17 cellular contexts compared by ENCODE assay signal in the genomic region with DNA sequence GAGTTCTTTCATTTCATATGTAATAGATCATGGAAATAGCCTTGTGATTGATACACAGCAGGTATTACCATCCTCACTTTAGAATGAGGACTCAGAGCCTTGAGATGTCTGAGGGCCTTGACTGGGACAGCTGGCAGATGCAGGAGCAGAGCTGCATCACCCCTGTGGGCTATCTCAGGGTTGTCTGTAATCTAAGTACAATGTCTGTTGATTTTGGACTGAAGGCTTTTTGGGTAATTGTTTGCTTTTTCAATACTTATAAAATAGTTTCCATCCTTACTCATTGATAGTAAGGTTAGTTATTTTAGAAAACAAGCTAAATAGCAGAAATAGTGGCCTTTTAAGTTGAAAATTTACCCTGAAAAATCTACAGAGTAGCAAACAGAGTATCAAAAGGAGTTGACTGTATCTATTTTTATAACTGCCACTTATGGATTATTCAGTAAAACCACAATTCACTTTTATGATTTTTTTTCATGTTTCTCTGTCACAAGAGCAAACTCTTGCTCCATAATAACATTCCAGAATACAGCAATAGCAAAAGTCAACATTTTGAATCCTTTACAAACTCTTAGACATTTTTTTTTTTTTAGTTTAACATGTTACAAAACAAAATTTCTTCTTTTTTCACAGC.
"Had no signal": no experiment of that assay in that cellular context is flagged by ENCODE, and none has a peak within 500 bp of the region (broad histone marks: within the 10 kb centered on the region; RNA-seq: fewer than 3 reads in every experiment).

No MANE protein-coding gene starts in this region.

- H3K9me3 ChIP-seq: prostate gland, suprapubic skin had no signal

- H3K27ac ChIP-seq: epithelial cell of prostate, prostate gland, suprapubic skin had no signal

- H3K4me3 ChIP-seq: prostate gland, suprapubic skin had no signal

- H3K27me3 ChIP-seq: suprapubic skin had no signal

- H3K36me3 ChIP-seq: prostate gland, suprapubic skin had no signal

- ATAC-seq: effector memory CD8-positive, alpha-beta T cell; right cardiac atrium had no signal

- DNase-seq: activated CD4-positive, alpha-beta T cell treated with anti-CD3 and anti-CD28 coated beads for 1 hour; activated CD4-positive, alpha-beta T cell treated with anti-CD3 and anti-CD28 coated beads, Interleukin-2, amount 50 U/mL, for 48 hours; activated naive CD4-positive, alpha-beta T cell treated with anti-CD3 and anti-CD28 coated beads for 36 hours; activated T-cell treated with anti-CD3 and anti-CD28 coated beads, Interleukin-2, amount 50 U/mL, for 1 hour; cerebellar nuclear complex; effector memory CD8-positive, alpha-beta T cell; hypothalamus; nucleus accumbens; right cardiac atrium; small intestine; stimulated activated CD4-positive, alpha-beta T cell treated with anti-CD3 and anti-CD28 coated beads, Interleukin-4, amount 100 ng/mL, for 4 hours; stimulated activated CD8-positive, alpha-beta memory T cell treated with anti-CD3 and anti-CD28 coated beads, Interleukin-4, amount 100 ng/mL, for 48 hours; stimulated activated naive CD4-positive, alpha-beta T cell treated with Interleukin-2 at 50 U/mL for 16 hours; T-helper 9 cell had no signal

- H3K4me1 ChIP-seq: prostate gland, suprapubic skin had no signal
